ENCODE assay signal across 18 cellular contexts in genomic region chr17:65533855-65534457, GRCh38. TPM values are rescaled to one million over a fixed set of nuclear protein-coding genes. Genes with fewer than 3 reads are reported as not detected.
DNase-seq lines count a peak whose midpoint lies in the region; ATAC-seq and TF ChIP-seq lines count a peak whose summit lies in the region.
"Had no signal": no experiment of that assay in that cellular context is flagged by ENCODE, and none has a peak within 500 bp of the region (broad histone marks: within the 10 kb centered on the region; RNA-seq: fewer than 3 reads in every experiment).

No MANE protein-coding gene starts in this region.

- TF ChIP-seq CTCF in neural progenitor cell (IDR thresholded peaks at IDR 0.05) = no peak
- TF ChIP-seq CTCF in vagina (IDR thresholded peaks at IDR 0.05) = no peak
- no peak for TF ChIP-seq CTCF in prostate gland (IDR thresholded peaks at IDR 0.05)

- no peak for DNase-seq in activated naive CD8-positive, alpha-beta T cell treated with anti-CD3 and anti-CD28 coated beads, Interleukin-2, amount 50 U/mL, for 24 hours
- peak; percentile 50 for DNase-seq in islet precursor cell
- DNase-seq in neural progenitor cell (ENCODE audit: low spot score) = no peak
- DNase-seq in vagina (ENCODE audit: extremely low spot score in 2 of 2) = no peak
- no peak for DNase-seq in prostate gland (ENCODE audit: low spot score)
- DNase-seq in NCI-H446 treated with DMSO at 0.1 percent for 48 hours (lab: John Stamatoyannopoulos, UW) = no peak
- DNase-seq: DMS53, H9, IMR-90, Kasumi-1, NCI-H1105 treated with DMSO at 0.1 percent for 48 hours, NCI-H187, NCI-H774 had no signal

- intact Hi-C loops in vagina (cut with DNase I) (no loop called here), prostate gland (cut with DNase I) (no loop called here)

- H3K4me3 Mint-ChIP-seq in activated naive CD8-positive, alpha-beta T cell = no peak overlapping the region
- no peak overlapping the region for H3K4me3 Mint-ChIP-seq in activated naive CD8-positive, alpha-beta T cell treated with anti-CD3 and anti-CD28 coated beads, Interleukin-2, amount 50 U/mL, for 24 hours
- H3K4me3 Mint-ChIP-seq in neural progenitor cell = peak overlapping the region; percentile 68
- H3K4me3 Mint-ChIP-seq: H9 had no signal

- no peak for ATAC-seq in activated naive CD8-positive, alpha-beta T cell treated with anti-CD3 and anti-CD28 coated beads, Interleukin-2, amount 50 U/mL, for 24 hours
- ATAC-seq in GM21619 (IDR thresholded peaks at IDR 0.05; ENCODE audit: unreplicated experiment) = no peak
- ATAC-seq: GM12878 had no signal

- no peaks in the 10 kb centered on the region for H3K27me3 Mint-ChIP-seq in activated naive CD8-positive, alpha-beta T cell
- no peaks in the 10 kb centered on the region for H3K27me3 Mint-ChIP-seq in activated naive CD8-positive, alpha-beta T cell treated with anti-CD3 and anti-CD28 coated beads, Interleukin-2, amount 50 U/mL, for 24 hours
- H3K27me3 Mint-ChIP-seq in neural progenitor cell (ENCODE audit: insufficient read depth, low read depth) = peaks cover 24% of the 10 kb centered on the region

- no peaks in the 10 kb centered on the region for H3K9me3 Mint-ChIP-seq in activated naive CD8-positive, alpha-beta T cell (ENCODE audit: low read depth)
- H3K9me3 Mint-ChIP-seq in activated naive CD8-positive, alpha-beta T cell treated with anti-CD3 and anti-CD28 coated beads, Interleukin-2, amount 50 U/mL, for 24 hours = no peaks in the 10 kb centered on the region
- H3K9me3 Mint-ChIP-seq in neural progenitor cell = no peaks in the 10 kb centered on the region
- H3K9me3 Mint-ChIP-seq: H9 had no signal

- peaks cover 26% of the 10 kb centered on the region for H3K4me1 ChIP-seq in neural progenitor cell
- peaks cover 51% of the 10 kb centered on the region for H3K4me1 ChIP-seq in vagina
- H3K4me1 ChIP-seq in prostate gland (replicated peaks) = no peaks in the 10 kb centered on the region

- H3F3A ChIP-seq in neural progenitor cell (ENCODE audit: low read depth) = peaks cover 17% of the 10 kb centered on the region

- no peaks in the 10 kb centered on the region for H3K36me3 ChIP-seq in neural progenitor cell
- peaks cover 0 to 52% of the 10 kb centered on the region in 2 donors for H3K36me3 ChIP-seq in vagina
- peaks cover 25 to 27% of the 10 kb centered on the region in 2 donors for H3K36me3 ChIP-seq in prostate gland

- H3K4me2 ChIP-seq in neural progenitor cell = no peak overlapping the region
- H3K4me2 ChIP-seq: PC-9 had no signal

- H3K27ac Mint-ChIP-seq in activated naive CD8-positive, alpha-beta T cell = peak overlapping the region; percentile 23
- H3K27ac Mint-ChIP-seq in activated naive CD8-positive, alpha-beta T cell treated with anti-CD3 and anti-CD28 coated beads, Interleukin-2, amount 50 U/mL, for 24 hours = no peak overlapping the region
- no peak overlapping the region for H3K27ac Mint-ChIP-seq in neural progenitor cell
- H3K27ac Mint-ChIP-seq: H9 had no signal

- peaks cover 24% of the 10 kb centered on the region for H3K4me1 Mint-ChIP-seq in activated naive CD8-positive, alpha-beta T cell (ENCODE audit: low read depth)
- peaks cover 6% of the 10 kb centered on the region for H3K4me1 Mint-ChIP-seq in activated naive CD8-positive, alpha-beta T cell treated with anti-CD3 and anti-CD28 coated beads, Interleukin-2, amount 50 U/mL, for 24 hours
- peaks cover 86% of the 10 kb centered on the region for H3K4me1 Mint-ChIP-seq in neural progenitor cell

- no peak overlapping the region for H2AFZ ChIP-seq in neural progenitor cell (replicated peaks)
- H2AFZ ChIP-seq: PC-9 had no signal

- 71% methylated on average over 9 of the region's 9 CpGs for WGBS in prostate gland

- H3K9me3 ChIP-seq in neural progenitor cell (ENCODE audit: low read depth) (no peaks in the 10 kb centered on the region), vagina (no peaks in the 10 kb centered on the region), prostate gland (no peaks in the 10 kb centered on the region)

- H3K9ac ChIP-seq in neural progenitor cell = no peak overlapping the region

- H3K4me3 ChIP-seq in neural progenitor cell (no peak overlapping the region), vagina (no peak overlapping the region), prostate gland (no peak overlapping the region)
- H3K4me3 ChIP-seq: GM12878, PC-9 had no signal

- no peak for TF ChIP-seq POLR2A in vagina (IDR thresholded peaks at IDR 0.05)
- no peak for TF ChIP-seq POLR2A in prostate gland (IDR thresholded peaks at IDR 0.05)

- H4K20me1 ChIP-seq in neural progenitor cell (ENCODE audit: low read depth) = peaks cover 77% of the 10 kb centered on the region

- H3K27ac ChIP-seq in neural progenitor cell = no peak overlapping the region
- peak overlapping the region; percentile 73 for H3K27ac ChIP-seq in vagina
- H3K27ac ChIP-seq in prostate gland = no peak overlapping the region
- H3K27ac ChIP-seq: C4-2B, PC-9 had no signal

- H3K27me3 ChIP-seq in neural progenitor cell (no peaks in the 10 kb centered on the region), vagina (no peaks in the 10 kb centered on the region), prostate gland (replicated peaks; ENCODE audit: insufficient read depth) (no peaks in the 10 kb centered on the region)

- H3K79me2 ChIP-seq in neural progenitor cell (ENCODE audit: low read depth) = no peaks in the 10 kb centered on the region

- peaks cover 17% of the 10 kb centered on the region for H3K36me3 Mint-ChIP-seq in activated naive CD8-positive, alpha-beta T cell
- H3K36me3 Mint-ChIP-seq in activated naive CD8-positive, alpha-beta T cell treated with anti-CD3 and anti-CD28 coated beads, Interleukin-2, amount 50 U/mL, for 24 hours (ENCODE audit: low read depth) = peaks cover 6% of the 10 kb centered on the region
- H3K36me3 Mint-ChIP-seq in neural progenitor cell = peaks cover 49% of the 10 kb centered on the region

RNA-seq across cellular contexts. Expression of gene AXIN2, which starts 27.5 kb away (rescaled TPM):
- total RNA-seq in neural progenitor cell (ENCODE audit: low replicate concordance) = 21.8 and 22.0 TPM in 2 replicates
- total RNA-seq in vagina = 17.9 TPM
- total RNA-seq in prostate gland = 10 to 100 TPM; 32.3 to 54.6 TPM
